24 cellular contexts compared by ENCODE assay signal in the genomic region with DNA sequence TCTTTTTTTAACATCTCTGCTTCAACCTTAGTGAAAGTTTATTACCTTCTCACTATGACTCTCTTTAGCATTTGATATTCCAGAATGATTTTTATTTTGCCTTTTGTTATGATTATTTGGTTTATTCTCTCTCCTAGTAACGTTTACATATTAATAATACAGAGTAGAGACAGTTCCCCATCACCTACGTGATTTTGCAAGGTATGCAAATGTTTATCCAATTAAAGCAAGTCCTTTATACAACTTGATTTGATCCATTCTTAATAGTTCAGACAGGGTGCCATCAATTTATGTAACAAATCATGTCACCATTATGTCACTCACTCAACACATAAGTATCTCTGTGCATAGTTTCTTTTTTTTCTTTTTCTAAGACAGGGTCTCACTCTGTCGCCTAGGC.
"Had no signal": no experiment of that assay in that cellular context is flagged by ENCODE, and none has a peak within 500 bp of the region (broad histone marks: within the 10 kb centered on the region; RNA-seq: fewer than 3 reads in every experiment).

No MANE protein-coding gene starts in this region.

- H3K4me1 Mint-ChIP-seq: mesothelial cell of epicardium, naive B cell had no signal

- H3K4me3 Mint-ChIP-seq: mesothelial cell of epicardium; naive B cell; natural killer cell; stimulated activated naive B cell treated with anti-CD40 and anti-IgM and Interleukin-4, amounts not matched to agents 10 μg/mL and 1 μg/mL and 100 μg/mL, for 72 hours had no signal

- H3K27me3 ChIP-seq: ovary, right atrium auricular region, stomach, testis, thyroid gland, transverse colon, upper lobe of left lung had no signal

- ATAC-seq: natural killer cell; sciatic nerve; stimulated activated naive B cell treated with anti-CD40 and anti-IgM and Interleukin-4, amounts not matched to agents 10 μg/mL and 1 μg/mL and 100 μg/mL, for 72 hours; stimulated activated naive CD8-positive, alpha-beta T cell treated with anti-CD3 and anti-CD28 coated beads, Interleukin-15, Interleukin-2, amounts not matched to agents 100 U/mL and 50 U/mL, for 24 hours had no signal

- H3K27ac Mint-ChIP-seq: mesothelial cell of epicardium; natural killer cell; progenitor cell of endocrine pancreas; stimulated activated naive B cell treated with anti-CD40 and anti-IgM and Interleukin-4, amounts not matched to agents 10 μg/mL and 1 μg/mL and 100 μg/mL, for 72 hours had no signal

- H3K4me1 ChIP-seq: left ventricle myocardium inferior, right atrium auricular region, stomach, testis, thyroid gland, transverse colon, upper lobe of left lung had no signal

- H3K9me3 ChIP-seq: left ventricle myocardium inferior, ovary, right atrium auricular region, stomach, testis, thyroid gland, transverse colon, upper lobe of left lung had no signal

- H3K27me3 Mint-ChIP-seq: naive B cell; progenitor cell of endocrine pancreas; stimulated activated naive B cell treated with anti-CD40 and anti-IgM and Interleukin-4, amounts not matched to agents 10 μg/mL and 1 μg/mL and 100 μg/mL, for 72 hours had no signal

- DNase-seq: hypothalamus; islet precursor cell; left ventricle myocardium inferior; mesendoderm; naive B cell; natural killer cell; ovary; stimulated activated CD4-positive, alpha-beta T cell treated with anti-CD3 and anti-CD28 coated beads, Interleukin-12 subunit alpha, Interleukin-12 subunit beta, amount 100 ng/mL, for 4 hours; stimulated activated CD4-positive, alpha-beta T cell treated with anti-CD3 and anti-CD28 coated beads, Interleukin-15, amount 100 ng/mL, for 24 hours; stimulated activated CD4-positive, alpha-beta T cell treated with anti-CD3 and anti-CD28 coated beads, Interleukin-2, amount 100 ng/mL, for 24 hours; stimulated activated CD4-positive, alpha-beta T cell treated with anti-CD3 and anti-CD28 coated beads, Interleukin-4, amount 100 ng/mL, for 1 hour; stimulated activated naive B cell treated with anti-CD40 and anti-IgM and Interleukin-4, amounts not matched to agents 10 μg/mL and 1 μg/mL and 100 μg/mL, for 72 hours; stimulated activated naive CD8-positive, alpha-beta T cell treated with anti-CD3 and anti-CD28 coated beads, Interleukin-15, Interleukin-2, amounts not matched to agents 100 U/mL and 50 U/mL, for 24 hours; stomach; testis; thyroid gland; transverse colon had no signal

- H3K27ac ChIP-seq: left ventricle myocardium inferior, ovary, right atrium auricular region, skin epidermis, stomach, testis, thyroid gland, transverse colon, upper lobe of left lung had no signal

- H3K4me3 ChIP-seq: left ventricle myocardium inferior, lung, ovary, right atrium auricular region, skin epidermis, stomach, testis, thyroid gland, transverse colon, upper lobe of left lung had no signal

- H3K9me3 Mint-ChIP-seq: mesothelial cell of epicardium; naive B cell; natural killer cell; stimulated activated naive B cell treated with anti-CD40 and anti-IgM and Interleukin-4, amounts not matched to agents 10 μg/mL and 1 μg/mL and 100 μg/mL, for 72 hours had no signal

- H3K36me3 ChIP-seq: ovary had no signal
